8 cellular contexts compared by ENCODE assay signal in the genomic region with DNA sequence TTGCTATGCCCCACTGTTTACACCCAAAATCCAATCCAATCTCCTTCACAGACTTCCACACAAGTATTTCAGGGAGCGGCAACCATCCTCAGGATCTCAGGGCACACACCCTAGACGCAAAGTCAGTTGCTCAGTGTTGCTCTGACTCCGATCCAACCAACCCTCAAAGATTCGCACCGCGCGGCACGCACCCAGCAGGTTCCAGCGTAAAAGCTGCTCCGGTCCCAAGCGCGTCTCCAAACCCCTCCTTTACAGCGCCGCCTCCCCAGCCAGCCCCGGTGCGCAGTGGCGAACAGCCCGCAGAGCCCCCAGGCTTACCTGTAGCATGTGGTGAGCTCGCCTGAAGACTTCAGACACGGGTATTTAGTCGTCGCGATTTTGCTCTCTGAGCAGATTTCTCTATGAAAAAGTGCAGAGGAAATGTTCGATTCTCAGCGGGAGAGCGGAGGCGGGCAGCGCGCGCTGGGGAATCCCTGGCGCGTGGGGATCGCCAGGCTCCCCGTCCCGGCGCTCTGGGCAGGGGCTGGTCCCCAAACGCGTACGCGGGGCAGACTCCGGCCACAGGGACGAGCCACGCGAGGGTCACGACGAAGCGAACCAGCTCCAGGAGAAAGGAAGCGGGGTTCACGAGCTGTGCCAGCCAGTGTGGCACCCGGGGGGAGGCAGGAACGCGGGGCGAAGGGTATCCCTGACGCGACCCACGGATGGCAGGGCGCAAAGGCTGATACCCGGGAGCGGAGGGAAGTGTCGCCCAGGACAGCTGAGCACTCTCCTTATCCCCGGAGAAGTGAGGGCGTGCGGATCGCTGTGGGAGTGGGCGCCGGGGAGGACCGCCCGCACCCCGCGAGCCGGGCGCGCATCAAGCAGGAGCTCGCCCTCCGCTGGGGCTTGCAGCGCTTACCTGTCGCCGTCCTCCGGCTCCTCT. TPM values are rescaled to one million over a fixed set of nuclear protein-coding genes. Genes with fewer than 3 reads are reported as not detected.
DNase-seq lines count a peak whose midpoint lies in the region; ATAC-seq and TF ChIP-seq lines count a peak whose summit lies in the region.

No MANE protein-coding gene starts in this region.

- DNase-seq in ascending aorta (ENCODE audit: low spot score in 2 of 2) (no peak), iris pigment epithelial cell (ENCODE audit: low read depth) (peak; percentile 76), suprapubic skin (ENCODE audit: low spot score in 2 of 2) (no peak), putamen (ENCODE audit: low spot score) (no peak), NCI-H128 (lab: John Stamatoyannopoulos, UW; ENCODE audit: unreplicated experiment) (no peak)
- no peak for DNase-seq in stimulated activated CD4-positive, alpha-beta T cell treated with anti-CD3 and anti-CD28 coated beads, Interleukin-12 subunit alpha, Interleukin-12 subunit beta, amount 100 ng/mL, for 4 hours

- intact Hi-C loops in ascending aorta (cut with DNase I) = loop anchor here (5.0 kb wide), 1 partner anchor 126 kb away; no protein-coding TSS in a partner anchor

- H3K4me1 ChIP-seq in ascending aorta = peaks cover 0 to 6% of the 10 kb centered on the region in 2 donors
- H3K4me1 ChIP-seq in suprapubic skin = peaks cover 33% of the 10 kb centered on the region

- no peak for TF ChIP-seq POLR2A in suprapubic skin (IDR thresholded peaks at IDR 0.05)

- no peaks in the 10 kb centered on the region for H3K36me3 ChIP-seq in ascending aorta
- H3K36me3 ChIP-seq in suprapubic skin = no peaks in the 10 kb centered on the region

- H3K9me3 ChIP-seq in ascending aorta = no peaks in the 10 kb centered on the region
- H3K9me3 ChIP-seq in suprapubic skin = no peaks in the 10 kb centered on the region

- TF ChIP-seq CTCF in ascending aorta (IDR thresholded peaks at IDR 0.05) (no peak), suprapubic skin (IDR thresholded peaks at IDR 0.05) (no peak)

- no peak overlapping the region for H3K27ac ChIP-seq in ascending aorta
- peak overlapping the region; percentile 49 for H3K27ac ChIP-seq in suprapubic skin

- WGBS in suprapubic skin = under 1% methylated on average over 43 of the region's 79 CpGs

- no peaks in the 10 kb centered on the region for H3K27me3 ChIP-seq in ascending aorta
- peaks cover 39% of the 10 kb centered on the region for H3K27me3 ChIP-seq in suprapubic skin

- H3K4me3 ChIP-seq in ascending aorta (peak overlapping the region; percentile 42 to 48), suprapubic skin (peak overlapping the region; percentile 62)

- peak; percentile 29 for ATAC-seq in GM18502 (IDR thresholded peaks at IDR 0.05; ENCODE audit: poor library complexity, unreplicated experiment)
- ATAC-seq in HG02981 (IDR thresholded peaks at IDR 0.05; ENCODE audit: unreplicated experiment) = peak; percentile 31

- no peak for TF ChIP-seq EP300 in suprapubic skin (IDR thresholded peaks at IDR 0.05)

RNA-seq across cellular contexts. Expression of a gene that starts 0.7 kb away (rescaled TPM):
- total RNA-seq in ascending aorta (0.32 TPM), suprapubic skin (1 to 10 TPM in 3 of 4 donors, under 1 TPM in 1; 0.81 to 3.7 (median 1.7) TPM)
